ENCODE assay signal across 7 cellular contexts in genomic region chr12:3076730-3077571, GRCh38. TPM values are rescaled to one million over a fixed set of nuclear protein-coding genes. Genes with fewer than 3 reads are reported as not detected.
A peak's percentile ranks its signal among the peaks of the same experiment; 100 is the strongest.
DNase-seq lines count a peak whose midpoint lies in the region; ATAC-seq, FAIRE-seq and TF ChIP-seq lines count a peak whose summit lies in the region.

TSPAN9 (plus strand) TSS chr12:3077379; CDS start chr12:3201194, 123,815 bp downstream.

- H3K9me3 ChIP-seq in muscle layer of colon (ENCODE audit: low read length) = no peaks in the 10 kb centered on the region

- peaks cover 39% of the 10 kb centered on the region for H3K4me1 ChIP-seq in muscle layer of colon (ENCODE audit: insufficient read depth, low read length)

- peak; percentile 50 for ATAC-seq in HG03025 (IDR thresholded peaks at IDR 0.05; ENCODE audit: low FRiP score, unreplicated experiment)

- H3K4me3 ChIP-seq in epithelial cell of proximal tubule (ENCODE audit: low read depth, low read length) (peak within 1 kb of the TSS; percentile 73), muscle layer of colon (ENCODE audit: low read depth in 1 of 2, low read length in 2 of 2) (peak within 1 kb of the TSS; percentile 56 to 83)

- H3K9ac ChIP-seq in muscle layer of colon (ENCODE audit: low read length) = peak within 1 kb of the TSS; percentile 29

- DNase-seq in GM18507 (ENCODE audit: extremely low spot score, insufficient read length, low read depth) (peak; percentile 78), NCI-H748 treated with DMSO at 0.1 percent for 48 hours (lab: John Stamatoyannopoulos, UW) (peak; percentile 12), epithelial cell of proximal tubule (ENCODE audit: low read depth) (no peak)
- peak; percentile 80 for DNase-seq in activated T-cell treated with anti-CD3 and anti-CD28 coated beads, Interleukin-2, amount 50 U/mL, for 1 hour
- DNase-seq in stimulated activated CD8-positive, alpha-beta memory T cell treated with anti-CD3 and anti-CD28 coated beads, Interleukin-7, amount 100 ng/mL, for 1 hour (ENCODE audit: low read depth in 2 of 2) = peak; percentile 37 to 48

- TF ChIP-seq CTCF in epithelial cell of proximal tubule (conservative IDR thresholded peaks at IDR 0.05; ENCODE audit: low read depth, low read length) = no peak

- FAIRE-seq in GM18507 (lab: Jason Lieb, UNC) = no peak

- H3K36me3 ChIP-seq in muscle layer of colon (ENCODE audit: insufficient read depth, low read length) = no peaks in the 10 kb centered on the region

- peak within 1 kb of the TSS; percentile 80 for H3K27ac ChIP-seq in muscle layer of colon (ENCODE audit: low read depth, low read length)

- no peaks in the 10 kb centered on the region for H3K27me3 ChIP-seq in muscle layer of colon (ENCODE audit: control insufficient read depth in 1 of 2, insufficient read depth in 2 of 2, low read length in 2 of 2)

RNA-seq across cellular contexts. Expression of gene TSPAN9, which starts in this region (rescaled TPM):
- total RNA-seq in epithelial cell of proximal tubule = 20.5 and 21.6 TPM in 2 replicates
